Comparison of ENCODE assay signal across 23 cellular contexts in genomic region chr19:20444202-20444885, GRCh38.
"Had no signal": no experiment of that assay in that cellular context is flagged by ENCODE, and none has a peak within 500 bp of the region (broad histone marks: within the 10 kb centered on the region; RNA-seq: fewer than 3 reads in every experiment).

No MANE protein-coding gene starts in this region.

- H3K27ac ChIP-seq: left lung, right lobe of liver, transverse colon had no signal

- H3K9me3 ChIP-seq: right lobe of liver, transverse colon had no signal

- ATAC-seq: esophagus mucosa; left lung; right lobe of liver; stimulated activated naive B cell treated with anti-CD40 and anti-IgM and Interleukin-4, amounts not matched to agents 10 μg/mL and 1 μg/mL and 100 μg/mL, for 72 hours had no signal

- H3K27me3 ChIP-seq: left lung, right lobe of liver, transverse colon had no signal

- H3K27ac Mint-ChIP-seq: activated CD4-positive, alpha-beta T cell treated with anti-CD3 and anti-CD28 coated beads, Interleukin-2, amount 10 ng/mL, durations not matched to agents 7 days and 5 days; activated naive CD4-positive, alpha-beta T cell treated with anti-CD3 and anti-CD28 coated beads, Interleukin-2, amount 50 U/mL, for 24 hours; brain; naive B cell; stimulated activated naive B cell treated with anti-CD40 and anti-IgM and Interleukin-4, amounts not matched to agents 10 μg/mL and 1 μg/mL and 100 μg/mL, for 72 hours; T-helper 1 cell treated with Interleukin-12 subunit alpha and Interleukin-12 subunit beta and Interleukin-4 antibody, amounts not matched to agents 30 μg/mL and 1 μg/mL, for 36 hours had no signal

- H3K4me1 Mint-ChIP-seq: activated CD4-positive, alpha-beta T cell treated with anti-CD3 and anti-CD28 coated beads, Interleukin-2, amount 10 ng/mL, durations not matched to agents 7 days and 5 days; brain; naive B cell had no signal

- H3K4me3 Mint-ChIP-seq: activated CD4-positive, alpha-beta T cell treated with anti-CD3 and anti-CD28 coated beads, Interleukin-2, amount 10 ng/mL, durations not matched to agents 7 days and 5 days; activated naive CD4-positive, alpha-beta T cell treated with anti-CD3 and anti-CD28 coated beads, Interleukin-2, amount 50 U/mL, for 24 hours; brain; naive B cell; stimulated activated naive B cell treated with anti-CD40 and anti-IgM and Interleukin-4, amounts not matched to agents 10 μg/mL and 1 μg/mL and 100 μg/mL, for 72 hours; T-helper 1 cell treated with Interleukin-12 subunit alpha and Interleukin-12 subunit beta and Interleukin-4 antibody, amounts not matched to agents 30 μg/mL and 1 μg/mL, for 36 hours had no signal

- DNase-seq: activated CD4-positive, alpha-beta T cell treated with anti-CD3 and anti-CD28 coated beads, Interleukin-2, amount 10 ng/mL, durations not matched to agents 7 days and 5 days; activated CD4-positive, CD25-positive, alpha-beta regulatory T cell; activated CD8-positive, alpha-beta memory T cell treated with anti-CD3 and anti-CD28 coated beads for 24 hours; activated CD8-positive, alpha-beta memory T cell treated with anti-CD3 and anti-CD28 coated beads, Interleukin-2, amount 50 U/mL, for 4 hours; activated effector memory CD4-positive, alpha-beta T cell treated with anti-CD3 and anti-CD28 coated beads, Interleukin-2, amount 50 U/mL, for 16 hours; activated T-cell treated with anti-CD3 and anti-CD28 coated beads, Interleukin-2, amount 50 U/mL, for 48 hours; aorta; effector memory CD4-positive, alpha-beta T cell; foreskin melanocyte; kidney glomerular epithelial cell; left lung; naive B cell; nucleus accumbens; right lobe of liver; small intestine; stimulated activated CD4-positive, alpha-beta T cell treated with anti-CD3 and anti-CD28 coated beads, Interleukin-15, amount 100 ng/mL, for 24 hours; stimulated activated naive B cell treated with anti-CD40 and anti-IgM and Interleukin-4, amounts not matched to agents 10 μg/mL and 1 μg/mL and 100 μg/mL, for 72 hours; transverse colon had no signal

- H3K9me3 Mint-ChIP-seq: brain had no signal

- H3K4me1 ChIP-seq: left lung, right lobe of liver, transverse colon had no signal

- H3K4me3 ChIP-seq: left lung, lung, right lobe of liver, transverse colon had no signal

- H3K27me3 Mint-ChIP-seq: activated CD4-positive, alpha-beta T cell treated with anti-CD3 and anti-CD28 coated beads, Interleukin-2, amount 10 ng/mL, durations not matched to agents 7 days and 5 days; activated naive CD4-positive, alpha-beta T cell treated with anti-CD3 and anti-CD28 coated beads, Interleukin-2, amount 50 U/mL, for 24 hours; stimulated activated naive B cell treated with anti-CD40 and anti-IgM and Interleukin-4, amounts not matched to agents 10 μg/mL and 1 μg/mL and 100 μg/mL, for 72 hours had no signal

- H3K36me3 Mint-ChIP-seq: activated naive CD4-positive, alpha-beta T cell treated with anti-CD3 and anti-CD28 coated beads, Interleukin-2, amount 50 U/mL, for 24 hours; brain; stimulated activated naive B cell treated with anti-CD40 and anti-IgM and Interleukin-4, amounts not matched to agents 10 μg/mL and 1 μg/mL and 100 μg/mL, for 72 hours had no signal

- H3K36me3 ChIP-seq: left lung, right lobe of liver, transverse colon had no signal
